ENCODE assay signal across 10 cellular contexts in genomic region chr7:95460653-95461052, GRCh38. TPM values are rescaled to one million over a fixed set of nuclear protein-coding genes. Genes with fewer than 3 reads are reported as not detected.
"Had no signal": no experiment of that assay in that cellular context is flagged by ENCODE, and none has a peak within 500 bp of the region (broad histone marks: within the 10 kb centered on the region; RNA-seq: fewer than 3 reads in every experiment).

No MANE protein-coding gene starts in this region.

RNA-seq across cellular contexts. Expression of gene ASB4, which starts 25.1 kb away (rescaled TPM):
- total RNA-seq: naive thymus-derived CD8-positive, alpha-beta T cell; natural killer cell; natural killer cell treated with Interleukin-12 subunit alpha and Interleukin-12 subunit beta and Interleukin-15 and Interleukin-18, amount 100 ng/mL, for 72 hours; osteoblast; osteocyte; progenitor cell of endocrine pancreas; renal cortical epithelial cell; sigmoid colon; smooth muscle cell; spleen had no signal
- polyA plus RNA-seq: naive thymus-derived CD8-positive, alpha-beta T cell; smooth muscle cell had no signal
